ENCODE assay signal across 13 cellular contexts in genomic region chr15:35690698-35691116, GRCh38.
A peak's percentile ranks its signal among the peaks of the same experiment; 100 is the strongest.
DNase-seq lines count a peak whose midpoint lies in the region; ATAC-seq and TF ChIP-seq lines count a peak whose summit lies in the region.
"Had no signal": no experiment of that assay in that cellular context is flagged by ENCODE, and none has a peak within 500 bp of the region (broad histone marks: within the 10 kb centered on the region; RNA-seq: fewer than 3 reads in every experiment).

No MANE protein-coding gene starts in this region.

- H3K4me3 ChIP-seq in SK-N-SH (ENCODE audit: low read depth in 2 of 2, low read length in 1 of 2), result no peak overlapping the region
- no peak overlapping the region for H3K4me3 ChIP-seq in fibroblast of pulmonary artery (replicated peaks; ENCODE audit: low read depth, low read length)
- H3K4me3 ChIP-seq in neuron (ENCODE audit: low read length), result no peak overlapping the region
- no peak overlapping the region for H3K4me3 ChIP-seq in urinary bladder (ENCODE audit: low read depth, low read length)
- no peak overlapping the region for H3K4me3 ChIP-seq in mucosa of descending colon

- TF ChIP-seq RAD21 in SK-N-SH (IDR thresholded peaks at IDR 0.05; ENCODE audit: low read length), result no peak

- H3K27ac ChIP-seq in SK-N-SH (ENCODE audit: low read depth in 2 of 2, low read length in 1 of 2), result peak overlapping the region in 1 of 2 experiments; percentile 2; a peak in 1 of 4 replicates
- H3K27ac ChIP-seq in urinary bladder (ENCODE audit: low read depth), result peak overlapping the region; percentile 45
- H3K27ac ChIP-seq: epithelial cell of prostate, HL-60, neutrophil had no signal

- TF ChIP-seq CTCF in SK-N-SH (IDR thresholded peaks at IDR 0.05) (no peak), fibroblast of pulmonary artery (IDR thresholded peaks at IDR 0.05; ENCODE audit: low read length, missing control alignments) (no peak), mucosa of descending colon (IDR thresholded peaks at IDR 0.05) (no peak)

- intact Hi-C loops in mucosa of descending colon (cut with DNase I, micrococcal nuclease), result no loop called here

- CTCF ChIA-PET in SK-N-SH (lab: Yijun Ruan, JAX), result interaction anchor here (0.6 kb wide), 1 partner anchor 73 kb away, joined by 3 read pairs; no protein-coding TSS in a partner anchor

- no peak overlapping the region for H3K9ac ChIP-seq in SK-N-SH

- H3F3A ChIP-seq in SK-N-SH (replicated peaks; ENCODE audit: insufficient read depth), result peaks cover 6% of the 10 kb centered on the region

- no peaks in the 10 kb centered on the region for H4K20me1 ChIP-seq in SK-N-SH (ENCODE audit: insufficient read depth)

- 79% methylated on average over 1 of the region's 1 CpG for WGBS in SK-N-SH (ENCODE audit: low lambda C conversion rate)
- WGBS in urinary bladder, result 37% methylated on average over 1 of the region's 1 CpG

- TF ChIP-seq EP300 in SK-N-SH (IDR thresholded peaks at IDR 0.05; ENCODE audit: borderline replicate concordance in 1 of 2, low read depth in 1 of 2, low read length in 1 of 2), result no peak

- H3K9me2 ChIP-seq in SK-N-SH, result no peaks in the 10 kb centered on the region

- H3K4me1 ChIP-seq in SK-N-SH (ENCODE audit: control insufficient read depth in 1 of 2, insufficient read depth in 2 of 2, low read depth in 1 of 2, low read length in 1 of 2) (no peaks in the 10 kb centered on the region; a peak in 1 of 4 replicates), neuron (ENCODE audit: insufficient read depth, low read length) (peaks cover 17% of the 10 kb centered on the region), urinary bladder (ENCODE audit: insufficient read depth) (no peaks in the 10 kb centered on the region), mucosa of descending colon (ENCODE audit: low read depth) (no peaks in the 10 kb centered on the region)

- no peaks in the 10 kb centered on the region for H3K79me2 ChIP-seq in SK-N-SH (ENCODE audit: insufficient read depth)

- H3K27me3 ChIP-seq in SK-N-SH (ENCODE audit: insufficient read depth) (no peaks in the 10 kb centered on the region), neuron (ENCODE audit: insufficient read depth, low read length) (no peaks in the 10 kb centered on the region)
- H3K27me3 ChIP-seq: neutrophil had no signal

- POLR2A ChIA-PET in SK-N-SH (lab: Yijun Ruan, JAX), result no interaction called here

- H3K9me3 ChIP-seq in SK-N-SH, result no peaks in the 10 kb centered on the region
- H3K9me3 ChIP-seq in neuron (ENCODE audit: low read length), result no peaks in the 10 kb centered on the region
- H3K9me3 ChIP-seq in mucosa of descending colon, result no peaks in the 10 kb centered on the region
- H3K9me3 ChIP-seq: neutrophil had no signal

- DNase-seq in SK-N-SH, result no peak
- peak; percentile 99 for DNase-seq in fibroblast of pulmonary artery (ENCODE audit: low read depth)
- no peak for DNase-seq in germinal center (ENCODE audit: low spot score)
- DNase-seq in mucosa of descending colon, result no peak
- DNase-seq in NCI-H2107 (lab: John Stamatoyannopoulos, UW), result no peak
- DNase-seq: 8988T, NCI-H345 had no signal

- H2AFZ ChIP-seq in SK-N-SH (ENCODE audit: low read depth), result peak overlapping the region; percentile 67; the same call in 1 of the 2 replicates
- peak overlapping the region; percentile 29 for H2AFZ ChIP-seq in neuron (ENCODE audit: low read depth, low read length)

- H3K36me3 ChIP-seq in SK-N-SH (replicated peaks in 1 of 2; ENCODE audit: control insufficient read depth in 1 of 2, insufficient read depth in 2 of 2, low read length in 1 of 2) (no peaks in the 10 kb centered on the region), neuron (ENCODE audit: insufficient read depth, low read length) (no peaks in the 10 kb centered on the region), urinary bladder (ENCODE audit: insufficient read depth) (no peaks in the 10 kb centered on the region), mucosa of descending colon (ENCODE audit: low read depth) (no peaks in the 10 kb centered on the region)
- H3K36me3 ChIP-seq: neutrophil had no signal

- H3K4me2 ChIP-seq in SK-N-SH, result no peak overlapping the region

- no peak; the same call in 2 of the 3 replicates for ATAC-seq in SK-N-SH treated with all-trans-retinoic acid at 6 μM for 48 hours
- no peak for ATAC-seq in mucosa of descending colon

TF ChIP-seq in SK-N-SH, 30 proteins besides CTCF, POLR2A, EP300 and RAD21:
- TF ChIP-seq CHD2 (IDR thresholded peaks at IDR 0.05; ENCODE audit: low read length, partially characterized antibody) (no peak), SIN3A (IDR thresholded peaks at IDR 0.05; ENCODE audit: borderline replicate concordance, low read depth, low read length) (no peak), NRF1 (IDR thresholded peaks at IDR 0.05; ENCODE audit: low read depth, low read length) (no peak), RCOR1 (IDR thresholded peaks at IDR 0.05; ENCODE audit: low read length) (no peak), TAF1 (IDR thresholded peaks at IDR 0.05; ENCODE audit: borderline replicate concordance, low read depth, low read length) (no peak), POLR2AphosphoS5 (IDR thresholded peaks at IDR 0.05; ENCODE audit: low read depth, low read length) (no peak), FOXJ3 (CRISPR knock-in tag; IDR thresholded peaks at IDR 0.05) (no peak)
- TF ChIP-seq, protein P1, sequence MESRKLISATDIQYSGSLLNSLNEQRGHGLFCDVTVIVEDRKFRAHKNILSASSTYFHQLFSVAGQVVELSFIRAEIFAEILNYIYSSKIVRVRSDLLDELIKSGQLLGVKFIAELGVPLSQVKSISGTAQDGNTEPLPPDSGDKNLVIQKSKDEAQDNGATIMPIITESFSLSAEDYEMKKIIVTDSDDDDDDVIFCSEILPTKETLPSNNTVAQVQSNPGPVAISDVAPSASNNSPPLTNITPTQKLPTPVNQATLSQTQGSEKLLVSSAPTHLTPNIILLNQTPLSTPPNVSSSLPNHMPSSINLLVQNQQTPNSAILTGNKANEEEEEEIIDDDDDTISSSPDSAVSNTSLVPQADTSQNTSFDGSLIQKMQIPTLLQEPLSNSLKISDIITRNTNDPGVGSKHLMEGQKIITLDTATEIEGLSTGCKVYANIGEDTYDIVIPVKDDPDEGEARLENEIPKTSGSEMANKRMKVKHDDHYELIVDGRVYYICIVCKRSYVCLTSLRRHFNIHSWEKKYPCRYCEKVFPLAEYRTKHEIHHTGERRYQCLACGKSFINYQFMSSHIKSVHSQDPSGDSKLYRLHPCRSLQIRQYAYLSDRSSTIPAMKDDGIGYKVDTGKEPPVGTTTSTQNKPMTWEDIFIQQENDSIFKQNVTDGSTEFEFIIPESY (IDR thresholded peaks at IDR 0.05; ENCODE audit: borderline replicate concordance, low read depth), result no peak

TF ChIP-seq in SK-N-SH treated with all-trans-retinoic acid at 6 μM for 48 hours, 23 proteins besides CTCF, POLR2A, EP300 and RAD21:
- TF ChIP-seq TOX (CRISPR knock-in tag; IDR thresholded peaks at IDR 0.05; ENCODE audit: borderline replicate concordance) (no peak), PPARA (CRISPR knock-in tag; IDR thresholded peaks at IDR 0.05; ENCODE audit: borderline replicate concordance) (no peak), OSR1 (CRISPR knock-in tag; IDR thresholded peaks at IDR 0.05) (no peak), RARB (CRISPR knock-in tag; IDR thresholded peaks at IDR 0.05) (no peak), ZFP3 (CRISPR knock-in tag; IDR thresholded peaks at IDR 0.05) (no peak), CREB5 (CRISPR knock-in tag; IDR thresholded peaks at IDR 0.05; ENCODE audit: low read depth) (no peak), ESRRG (CRISPR knock-in tag; IDR thresholded peaks at IDR 0.05) (no peak), ZNF70 (CRISPR knock-in tag; IDR thresholded peaks at IDR 0.05) (no peak)
